8 cellular contexts compared by ENCODE assay signal in the genomic region with DNA sequence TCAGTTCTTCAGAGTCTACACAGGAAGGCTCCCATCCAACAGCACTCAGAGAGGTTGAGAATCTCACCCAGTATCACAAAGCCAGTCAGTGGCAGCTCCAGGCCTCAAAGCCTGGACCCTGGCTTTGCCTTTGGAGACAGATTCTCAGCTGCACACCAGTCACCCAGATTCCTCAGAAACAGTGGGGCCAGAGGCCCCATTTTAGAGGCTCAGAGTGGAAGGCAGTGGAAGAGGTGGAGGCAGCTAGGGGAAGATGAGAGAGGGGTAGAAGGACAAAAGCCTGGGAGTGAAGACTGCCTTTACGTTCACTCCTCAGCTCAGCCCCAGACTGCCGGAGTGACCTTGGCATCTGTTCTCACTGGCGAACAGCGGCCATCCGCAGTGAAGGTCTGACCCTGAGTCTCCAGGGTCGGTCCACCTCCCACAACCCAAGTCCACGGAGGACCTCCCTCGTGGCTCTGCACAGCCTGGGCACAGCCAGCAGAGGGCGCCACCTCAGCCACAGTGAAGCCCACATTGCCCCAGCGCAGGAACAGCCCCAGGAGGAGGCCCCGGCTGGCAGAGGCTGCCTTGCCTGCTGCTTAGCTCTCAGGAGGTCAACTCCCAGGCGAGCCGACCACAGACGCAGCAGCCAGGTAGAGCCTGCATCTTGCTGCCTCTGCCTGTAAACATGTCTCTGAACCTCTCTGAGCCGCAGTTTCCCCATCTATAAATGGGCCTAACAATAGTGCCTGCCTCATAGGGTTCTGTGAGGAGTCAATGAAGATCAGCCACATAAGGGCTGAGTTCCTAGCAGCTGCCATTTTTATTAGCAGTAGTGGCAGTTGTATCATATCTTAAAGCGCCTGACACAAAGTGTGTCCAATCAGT. TPM values are rescaled to one million over a fixed set of nuclear protein-coding genes. Genes with fewer than 3 reads are reported as not detected.
DNase-seq lines count a peak whose midpoint lies in the region; ATAC-seq and TF ChIP-seq lines count a peak whose summit lies in the region.

No MANE protein-coding gene starts in this region.

- ATAC-seq in Right ventricle myocardium superior (ENCODE audit: poor library complexity) (peak; percentile 59), psoas muscle (peak; percentile 78 to 84 (median 78)), GM21528 (IDR thresholded peaks at IDR 0.05; ENCODE audit: low FRiP score, unreplicated experiment) (no peak)

- H3K79me2 ChIP-seq in GM23248 (ENCODE audit: insufficient read depth) (no peaks in the 10 kb centered on the region), OCI-LY7 (ENCODE audit: insufficient read depth, low read depth, low read length) (no peaks in the 10 kb centered on the region)

- H4K20me1 ChIP-seq in BLaER1: peaks cover 7% of the 10 kb centered on the region
- H4K20me1 ChIP-seq in GM23248 (ENCODE audit: insufficient read depth): no peaks in the 10 kb centered on the region
- no peaks in the 10 kb centered on the region for H4K20me1 ChIP-seq in OCI-LY7 (ENCODE audit: insufficient read depth, low read length)

- CTCF ChIA-PET in OCI-LY7 (lab: Charles Lee; ENCODE audit: unreplicated experiment): interaction anchor here (1.2 kb wide), 1 partner anchor 18 kb away, joined by 3 read pairs; no protein-coding TSS in a partner anchor

- 32 to 36% methylated on average over 16 of the region's 16 CpGs for WGBS in GM23248 (ENCODE audit: low coverage in 1 of 2, low lambda C conversion rate in 2 of 2, missing lambda C conversion rate in 2 of 2), 2 experiments
- 31 to 40% (median 31%) methylated on average over 16 of the region's 16 CpGs for WGBS in psoas muscle, 3 donors

- H3F3A ChIP-seq in GM23248 (ENCODE audit: insufficient read depth): no peaks in the 10 kb centered on the region; the same call in 1 of the 2 replicates

- H3K4me2 ChIP-seq in BLaER1 (peak overlapping the region; percentile 39), GM23248 (ENCODE audit: unreplicated experiment) (no peak overlapping the region), OCI-LY7 (ENCODE audit: low read length) (peak overlapping the region; percentile 29; the same call in 1 of the 2 replicates)

- peaks cover 40% of the 10 kb centered on the region for H3K4me1 ChIP-seq in BLaER1
- no peaks in the 10 kb centered on the region for H3K4me1 ChIP-seq in GM23248 (ENCODE audit: insufficient read depth)
- H3K4me1 ChIP-seq in OCI-LY7 (ENCODE audit: insufficient read depth, low read length, poor library complexity, severe bottlenecking): peaks cover 35% of the 10 kb centered on the region
- peaks cover 4% of the 10 kb centered on the region for H3K4me1 ChIP-seq in psoas muscle

- H3K27ac ChIP-seq in BLaER1: no peak overlapping the region
- H3K27ac ChIP-seq in GM23248: no peak overlapping the region
- H3K27ac ChIP-seq in OCI-LY7 (ENCODE audit: low read depth, low read length, poor library complexity, severe bottlenecking): no peak overlapping the region
- no peak overlapping the region for H3K27ac ChIP-seq in psoas muscle

- DNase-seq in GM23248 (peak; percentile 67), OCI-LY7 (ENCODE audit: low spot score) (peak; percentile 73), Right ventricle myocardium superior (peak; percentile 78), psoas muscle (peak; percentile 64 to 80), NCI-H2029 treated with DMSO at 0.1 percent for 48 hours (lab: John Stamatoyannopoulos, UW) (no peak)
- peak; percentile 41 for DNase-seq in activated gamma-delta T cell treated with anti-CD3 and anti-CD28 coated beads, Interleukin-2, amount 50 U/mL, for 16 hours (ENCODE audit: low read depth)

- POLR2A ChIA-PET in OCI-LY7 (lab: Charles Lee): interaction anchor here (0.6 kb wide), 2 partner anchors 23 to 42 kb away, joined by 3 read pairs; no protein-coding TSS in a partner anchor

- no peaks in the 10 kb centered on the region for H3K9me2 ChIP-seq in GM23248 (ENCODE audit: insufficient read depth)
- H3K9me2 ChIP-seq in OCI-LY7 (ENCODE audit: insufficient read depth, low read length): no peaks in the 10 kb centered on the region

- BruUV-seq in OCI-LY7 (replicated peaks; lab: Mats Ljungman, UMichigan): no TSS peak

- peak; percentile 97 for TF ChIP-seq CTCF in OCI-LY7 (conservative IDR thresholded peaks at IDR 0.05; ENCODE audit: low read length)
- peak; percentile 84 for TF ChIP-seq CTCF in psoas muscle (IDR thresholded peaks at IDR 0.05)

- in situ Hi-C loops in GM23248 (cut with MboI): no loop called here

- H3K9ac ChIP-seq in BLaER1 (no peak overlapping the region), GM23248 (no peak overlapping the region)

- H3K36me3 ChIP-seq in BLaER1 (no peaks in the 10 kb centered on the region), GM23248 (ENCODE audit: low read depth) (no peaks in the 10 kb centered on the region), OCI-LY7 (ENCODE audit: insufficient read depth, low read length) (no peaks in the 10 kb centered on the region), psoas muscle (ENCODE audit: insufficient read depth in 1 of 2, low read depth in 1 of 2) (no peaks in the 10 kb centered on the region)

- intact Hi-C loops in OCI-LY7 (cut with micrococcal nuclease; ENCODE audit: unreplicated experiment): loop anchor here (1.0 kb wide), 1 partner anchor 210 kb away; no protein-coding TSS in a partner anchor
- intact Hi-C loops in Right ventricle myocardium superior (cut with DNase I): loop anchor here (10.0 kb wide), 2 partner anchors 52 to 382 kb away; no protein-coding TSS in a partner anchor
- intact Hi-C loops in psoas muscle (cut with DNase I): loop anchor here in 1 of 2 donors (5.0 kb wide), 1 partner anchor 211 kb away; no protein-coding TSS in a partner anchor

- H3K4me3 ChIP-seq in BLaER1 (no peak overlapping the region), GM23248 (no peak overlapping the region), OCI-LY7 (ENCODE audit: low read depth, low read length, poor library complexity, severe bottlenecking) (no peak overlapping the region), psoas muscle (no peak overlapping the region)

- H2AFZ ChIP-seq in GM23248 (no peak overlapping the region), OCI-LY7 (ENCODE audit: low read length) (peak overlapping the region; percentile 20; the same call in 1 of the 2 replicates)

- H3K27me3 ChIP-seq in BLaER1 (peaks cover 7% of the 10 kb centered on the region), GM23248 (replicated peaks; ENCODE audit: insufficient read depth) (no peaks in the 10 kb centered on the region), psoas muscle (ENCODE audit: insufficient read depth in 3 of 3, low read length in 2 of 3) (no peaks in the 10 kb centered on the region)

- H3K9me3 ChIP-seq in BLaER1 (no peaks in the 10 kb centered on the region), GM23248 (ENCODE audit: low read depth) (no peaks in the 10 kb centered on the region), OCI-LY7 (ENCODE audit: low read length) (no peaks in the 10 kb centered on the region), psoas muscle (no peaks in the 10 kb centered on the region)

RNA-seq across cellular contexts. Expression of a gene that starts 5.9 kb away (rescaled TPM):
- total RNA-seq in GM23248 (2014; rRNA removed; shearing (Covaris generic)): 0.76 TPM in 1 of 2 replicates, not detected in the other
- polyA plus RNA-seq in GM23248 (2016; fragmentation: Nextera tagmentation; extraction: Ambion mirVana) (0.15 and 0.33 TPM in 2 replicates), psoas muscle (100 to 1,000 TPM in 1 of 3 donors, 10 to 100 TPM in 2; 73.3 to 176 (median 91.6) TPM)
- total RNA-seq in OCI-LY7 (2014; rRNA removed; shearing (Covaris generic)): not detected in 2 replicates
- total RNA-seq in OCI-LY7 (2022) (not detected in 2 replicates), Right ventricle myocardium superior (139 TPM), psoas muscle (100 to 1,000 TPM in 1 of 4 donors, 10 to 100 TPM in 3; 72.8 to 184 (median 86.6) TPM)

RNA-seq across cellular contexts. Expression of a gene that starts 9.7 kb away (rescaled TPM):
- total RNA-seq in GM23248 (2014; rRNA removed; shearing (Covaris generic)): not detected in 2 replicates
- polyA plus RNA-seq in GM23248 (2016; fragmentation: Nextera tagmentation; extraction: Ambion mirVana) (not detected in 2 replicates), psoas muscle (under 1 TPM in 1 of 3 donors, not detected in 2; 0.22 TPM)
- total RNA-seq in OCI-LY7 (2014; rRNA removed; shearing (Covaris generic)): 3.3 and 4.2 TPM in 2 replicates
- total RNA-seq in OCI-LY7 (2022) (0.36 and 1.2 TPM in 2 replicates), Right ventricle myocardium superior (not detected), psoas muscle (not detected)

RNA-seq across cellular contexts. Expression of a gene that starts 24.6 kb away (rescaled TPM):
- 41.7 and 60.4 TPM in 2 replicates for total RNA-seq in GM23248 (2014; rRNA removed; shearing (Covaris generic))
- 33.7 and 36.1 TPM in 2 replicates for polyA plus RNA-seq in GM23248 (2016; fragmentation: Nextera tagmentation; extraction: Ambion mirVana)
- total RNA-seq in OCI-LY7 (2014; rRNA removed; shearing (Covaris generic)): 2.2 and 3.1 TPM in 2 replicates
- 0.93 and 1.7 TPM in 2 replicates for total RNA-seq in OCI-LY7 (2022)
- 10.5 TPM for total RNA-seq in Right ventricle myocardium superior
- total RNA-seq in psoas muscle: 10 to 100 TPM in 1 of 4 donors, 1 to 10 TPM in 3; 4.8 to 11.8 (median 6.1) TPM
- 1 to 10 TPM; 4.7 to 6.3 (median 5.9) TPM for polyA plus RNA-seq in psoas muscle

RNA-seq across cellular contexts. Expression of a gene that starts 59.1 kb away (rescaled TPM):
- total RNA-seq in GM23248 (2014; rRNA removed; shearing (Covaris generic)): 25.2 and 35.0 TPM in 2 replicates
- polyA plus RNA-seq in GM23248 (2016; fragmentation: Nextera tagmentation; extraction: Ambion mirVana): 12.1 and 15.7 TPM in 2 replicates
- total RNA-seq in OCI-LY7 (2014; rRNA removed; shearing (Covaris generic)): 72.1 and 91.8 TPM in 2 replicates
- total RNA-seq in OCI-LY7 (2022): 135 and 136 TPM in 2 replicates
- total RNA-seq in Right ventricle myocardium superior: 12.7 TPM
- total RNA-seq in psoas muscle: 10 to 100 TPM in 3 of 4 donors, 1 to 10 TPM in 1; 9.7 to 18.1 (median 12.9) TPM
- polyA plus RNA-seq in psoas muscle: 1 to 10 TPM; 3.9 to 7.7 (median 4.5) TPM

RNA-seq across cellular contexts. Expression of a gene that starts 59.4 kb away (rescaled TPM):
- total RNA-seq in GM23248 (2014; rRNA removed; shearing (Covaris generic)): 125 and 135 TPM in 2 replicates
- polyA plus RNA-seq in GM23248 (2016; fragmentation: Nextera tagmentation; extraction: Ambion mirVana): 179 and 185 TPM in 2 replicates
- 276 and 282 TPM in 2 replicates for total RNA-seq in OCI-LY7 (2014; rRNA removed; shearing (Covaris generic))
- 321 and 352 TPM in 2 replicates for total RNA-seq in OCI-LY7 (2022)
- 34.1 TPM for total RNA-seq in Right ventricle myocardium superior
- total RNA-seq in psoas muscle: 10 to 100 TPM; 36.9 to 90.2 (median 72.4) TPM
- 100 to 1,000 TPM in 1 of 3 donors, 10 to 100 TPM in 2; 43.0 to 114 (median 90.9) TPM for polyA plus RNA-seq in psoas muscle

Comparison
In these comparisons a context has a peak if more than half of its experiments do, and no peak if none do; other contexts are left out.
1. RNA of a gene that starts 5.9 kb away (total RNA-seq): 139 TPM in Right ventricle myocardium superior (single experiment) and 72.8 to 184 TPM in psoas muscle; not detected in OCI-LY7 and 0.76 TPM in GM23248; every median in the first group is over 10 times any median in the second.